Comparison of ENCODE assay signal across 1 cellular context in the genomic region with DNA sequence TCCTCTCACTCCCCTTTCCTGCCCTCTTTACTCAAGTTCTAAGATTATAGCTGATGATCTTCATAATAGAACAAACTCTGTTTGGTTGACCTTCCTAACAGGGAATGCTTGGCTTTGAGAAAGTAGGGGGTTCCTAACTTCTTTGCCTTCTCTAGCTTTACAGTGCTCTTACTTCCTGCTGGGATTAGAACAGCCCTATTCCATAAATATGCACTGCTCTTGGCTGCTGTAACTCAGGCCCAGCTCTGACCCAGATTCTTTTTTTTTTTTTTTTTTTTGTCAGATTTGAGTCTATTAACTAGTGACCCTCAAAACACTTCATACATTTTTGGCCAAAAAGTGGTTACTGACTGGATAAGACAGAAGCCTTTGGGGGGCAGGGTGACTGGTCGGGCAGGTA.
TF ChIP-seq lines count a peak whose summit lies in the region.

No MANE protein-coding gene starts in this region.

TF ChIP-seq in SK-N-SH, 30 proteins besides CTCF, POLR2A, EP300 and RAD21:
- TF ChIP-seq RFX5 (IDR thresholded peaks at IDR 0.05; ENCODE audit: low read length) (no peak), POLR2AphosphoS5 (IDR thresholded peaks at IDR 0.05; ENCODE audit: low read depth, low read length) (no peak), EZH2phosphoT487 (IDR thresholded peaks at IDR 0.05; ENCODE audit: borderline replicate concordance, low read depth) (no peak), GABPA (IDR thresholded peaks at IDR 0.05; ENCODE audit: low read depth) (no peak), ELF1 (IDR thresholded peaks at IDR 0.05) (no peak), JUND (IDR thresholded peaks at IDR 0.05) (no peak), RXRA (IDR thresholded peaks at IDR 0.05; ENCODE audit: borderline replicate concordance, low read depth) (no peak)
- TF ChIP-seq, protein P1, sequence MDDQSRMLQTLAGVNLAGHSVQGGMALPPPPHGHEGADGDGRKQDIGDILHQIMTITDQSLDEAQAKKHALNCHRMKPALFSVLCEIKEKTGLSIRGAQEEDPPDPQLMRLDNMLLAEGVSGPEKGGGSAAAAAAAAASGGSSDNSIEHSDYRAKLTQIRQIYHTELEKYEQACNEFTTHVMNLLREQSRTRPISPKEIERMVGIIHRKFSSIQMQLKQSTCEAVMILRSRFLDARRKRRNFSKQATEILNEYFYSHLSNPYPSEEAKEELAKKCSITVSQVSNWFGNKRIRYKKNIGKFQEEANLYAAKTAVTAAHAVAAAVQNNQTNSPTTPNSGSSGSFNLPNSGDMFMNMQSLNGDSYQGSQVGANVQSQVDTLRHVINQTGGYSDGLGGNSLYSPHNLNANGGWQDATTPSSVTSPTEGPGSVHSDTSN (IDR thresholded peaks at IDR 0.05) = no peak
- TF ChIP-seq, protein P2, sequence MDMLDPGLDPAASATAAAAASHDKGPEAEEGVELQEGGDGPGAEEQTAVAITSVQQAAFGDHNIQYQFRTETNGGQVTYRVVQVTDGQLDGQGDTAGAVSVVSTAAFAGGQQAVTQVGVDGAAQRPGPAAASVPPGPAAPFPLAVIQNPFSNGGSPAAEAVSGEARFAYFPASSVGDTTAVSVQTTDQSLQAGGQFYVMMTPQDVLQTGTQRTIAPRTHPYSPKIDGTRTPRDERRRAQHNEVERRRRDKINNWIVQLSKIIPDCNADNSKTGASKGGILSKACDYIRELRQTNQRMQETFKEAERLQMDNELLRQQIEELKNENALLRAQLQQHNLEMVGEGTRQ (IDR thresholded peaks at IDR 0.05; ENCODE audit: borderline replicate concordance, low read depth, low read length) = no peak
- TF ChIP-seq, protein P3, sequence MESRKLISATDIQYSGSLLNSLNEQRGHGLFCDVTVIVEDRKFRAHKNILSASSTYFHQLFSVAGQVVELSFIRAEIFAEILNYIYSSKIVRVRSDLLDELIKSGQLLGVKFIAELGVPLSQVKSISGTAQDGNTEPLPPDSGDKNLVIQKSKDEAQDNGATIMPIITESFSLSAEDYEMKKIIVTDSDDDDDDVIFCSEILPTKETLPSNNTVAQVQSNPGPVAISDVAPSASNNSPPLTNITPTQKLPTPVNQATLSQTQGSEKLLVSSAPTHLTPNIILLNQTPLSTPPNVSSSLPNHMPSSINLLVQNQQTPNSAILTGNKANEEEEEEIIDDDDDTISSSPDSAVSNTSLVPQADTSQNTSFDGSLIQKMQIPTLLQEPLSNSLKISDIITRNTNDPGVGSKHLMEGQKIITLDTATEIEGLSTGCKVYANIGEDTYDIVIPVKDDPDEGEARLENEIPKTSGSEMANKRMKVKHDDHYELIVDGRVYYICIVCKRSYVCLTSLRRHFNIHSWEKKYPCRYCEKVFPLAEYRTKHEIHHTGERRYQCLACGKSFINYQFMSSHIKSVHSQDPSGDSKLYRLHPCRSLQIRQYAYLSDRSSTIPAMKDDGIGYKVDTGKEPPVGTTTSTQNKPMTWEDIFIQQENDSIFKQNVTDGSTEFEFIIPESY (IDR thresholded peaks at IDR 0.05; ENCODE audit: borderline replicate concordance, low read depth) = no peak
